Comparison of ENCODE assay signal across 1 cellular context in genomic region chr1:58823481-58824010, GRCh38.
TF ChIP-seq lines count a peak whose summit lies in the region.

No MANE protein-coding gene starts in this region.

TF ChIP-seq in HCT116, 20 proteins besides CTCF, POLR2A, EP300 and RAD21 (continued from another document):
- TF ChIP-seq, protein P1, sequence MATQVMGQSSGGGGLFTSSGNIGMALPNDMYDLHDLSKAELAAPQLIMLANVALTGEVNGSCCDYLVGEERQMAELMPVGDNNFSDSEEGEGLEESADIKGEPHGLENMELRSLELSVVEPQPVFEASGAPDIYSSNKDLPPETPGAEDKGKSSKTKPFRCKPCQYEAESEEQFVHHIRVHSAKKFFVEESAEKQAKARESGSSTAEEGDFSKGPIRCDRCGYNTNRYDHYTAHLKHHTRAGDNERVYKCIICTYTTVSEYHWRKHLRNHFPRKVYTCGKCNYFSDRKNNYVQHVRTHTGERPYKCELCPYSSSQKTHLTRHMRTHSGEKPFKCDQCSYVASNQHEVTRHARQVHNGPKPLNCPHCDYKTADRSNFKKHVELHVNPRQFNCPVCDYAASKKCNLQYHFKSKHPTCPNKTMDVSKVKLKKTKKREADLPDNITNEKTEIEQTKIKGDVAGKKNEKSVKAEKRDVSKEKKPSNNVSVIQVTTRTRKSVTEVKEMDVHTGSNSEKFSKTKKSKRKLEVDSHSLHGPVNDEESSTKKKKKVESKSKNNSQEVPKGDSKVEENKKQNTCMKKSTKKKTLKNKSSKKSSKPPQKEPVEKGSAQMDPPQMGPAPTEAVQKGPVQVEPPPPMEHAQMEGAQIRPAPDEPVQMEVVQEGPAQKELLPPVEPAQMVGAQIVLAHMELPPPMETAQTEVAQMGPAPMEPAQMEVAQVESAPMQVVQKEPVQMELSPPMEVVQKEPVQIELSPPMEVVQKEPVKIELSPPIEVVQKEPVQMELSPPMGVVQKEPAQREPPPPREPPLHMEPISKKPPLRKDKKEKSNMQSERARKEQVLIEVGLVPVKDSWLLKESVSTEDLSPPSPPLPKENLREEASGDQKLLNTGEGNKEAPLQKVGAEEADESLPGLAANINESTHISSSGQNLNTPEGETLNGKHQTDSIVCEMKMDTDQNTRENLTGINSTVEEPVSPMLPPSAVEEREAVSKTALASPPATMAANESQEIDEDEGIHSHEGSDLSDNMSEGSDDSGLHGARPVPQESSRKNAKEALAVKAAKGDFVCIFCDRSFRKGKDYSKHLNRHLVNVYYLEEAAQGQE (IDR thresholded peaks at IDR 0.05; ENCODE audit: low read depth): no peak
- TF ChIP-seq TCF7L2 (IDR thresholded peaks at IDR 0.05; ENCODE audit: borderline replicate concordance, extremely low read depth, insufficient read depth, insufficient read length) (no peak), EZH2 (IDR thresholded peaks at IDR 0.05) (no peak), SP1 (IDR thresholded peaks at IDR 0.05; ENCODE audit: low read depth) (no peak), CEBPB (IDR thresholded peaks at IDR 0.05; ENCODE audit: low read depth) (no peak), FOSL1 (IDR thresholded peaks at IDR 0.05; ENCODE audit: low read depth) (peak; percentile 62), POLR2AphosphoS5 (IDR thresholded peaks at IDR 0.05; ENCODE audit: low read depth, low read length) (no peak), JUND (IDR thresholded peaks at IDR 0.05) (peak; percentile 62), SRF (IDR thresholded peaks at IDR 0.05; ENCODE audit: low read depth) (no peak), EGR1 (IDR thresholded peaks at IDR 0.05; ENCODE audit: low read depth) (no peak), EZH2phosphoT487 (IDR thresholded peaks at IDR 0.05; ENCODE audit: borderline replicate concordance) (no peak), SIN3A (IDR thresholded peaks at IDR 0.05; ENCODE audit: low read depth) (no peak), YY1 (IDR thresholded peaks at IDR 0.05; ENCODE audit: extremely low read depth, insufficient replicate concordance, low read depth, low read length) (no peak)
- TF ChIP-seq, protein P2, sequence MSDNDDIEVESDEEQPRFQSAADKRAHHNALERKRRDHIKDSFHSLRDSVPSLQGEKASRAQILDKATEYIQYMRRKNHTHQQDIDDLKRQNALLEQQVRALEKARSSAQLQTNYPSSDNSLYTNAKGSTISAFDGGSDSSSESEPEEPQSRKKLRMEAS (IDR thresholded peaks at IDR 0.05): no peak
